In the genomic region with DNA sequence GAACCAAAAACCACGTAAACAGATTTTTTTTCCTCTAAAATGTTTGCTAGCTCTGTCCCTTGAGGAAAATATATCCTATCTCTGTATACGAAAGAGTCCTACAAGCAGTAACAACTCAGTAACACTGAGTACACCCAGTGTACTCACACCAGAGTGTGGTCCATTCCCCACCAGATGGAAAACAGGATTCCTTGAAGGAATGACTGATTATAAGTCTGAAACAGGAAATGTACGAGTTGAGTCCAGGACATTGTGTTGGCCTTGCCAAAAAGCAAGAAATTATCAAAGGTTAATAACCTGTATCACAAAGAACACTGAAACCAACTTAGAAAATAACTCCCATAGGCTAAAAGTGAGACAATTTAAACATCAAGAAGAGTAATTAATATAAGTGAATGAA, we compare ENCODE assay signal across 1 cellular context.
TF ChIP-seq lines count a peak whose summit lies in the region.

No MANE protein-coding gene starts in this region.

TF ChIP-seq in endothelial cell of umbilical vein, 7 proteins besides CTCF, POLR2A, EP300 and RAD21 (continued from another document):
- no peak for TF ChIP-seq POLR2AphosphoS5 (IDR thresholded peaks at IDR 0.05; ENCODE audit: insufficient read depth, low read depth, low read length)
- no peak for TF ChIP-seq MYC (IDR thresholded peaks at IDR 0.05; ENCODE audit: low read depth, low read length)
- TF ChIP-seq FOS (IDR thresholded peaks at IDR 0.05; ENCODE audit: borderline replicate concordance, insufficient read depth, low read length), result no peak
